Comparison of ENCODE assay signal across 8 cellular contexts in the genomic region with DNA sequence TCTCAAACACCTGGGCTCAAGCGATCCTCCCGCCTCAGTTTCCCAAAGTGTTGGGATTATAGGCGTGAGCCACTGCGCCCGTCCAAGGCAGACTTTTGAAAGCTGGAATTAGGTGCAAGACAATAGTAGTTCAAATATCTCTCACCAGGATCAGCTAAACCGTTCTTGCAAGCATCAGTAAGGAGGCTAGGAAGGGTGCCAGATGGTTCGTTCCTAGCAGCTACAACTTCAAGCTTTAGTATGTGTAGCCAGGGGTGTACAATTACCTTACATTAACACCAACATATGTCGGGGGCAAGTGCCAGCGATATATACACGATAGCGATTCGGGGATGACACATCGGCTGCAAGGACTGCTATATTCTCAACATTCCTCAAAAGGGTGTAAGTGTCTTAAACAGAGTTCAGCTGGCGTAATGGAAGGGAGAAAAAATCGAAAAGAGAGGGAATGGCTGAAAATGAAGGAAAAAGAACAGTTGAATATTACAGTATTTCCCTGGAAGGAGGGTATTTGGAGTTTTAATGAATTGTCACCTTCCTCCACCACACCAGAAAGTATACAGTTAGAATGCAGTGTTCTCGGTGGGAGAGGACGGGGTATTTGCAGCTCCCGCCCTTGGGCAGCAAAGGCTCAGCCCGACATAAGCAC. TPM values are rescaled to one million over a fixed set of nuclear protein-coding genes. Genes with fewer than 3 reads are reported as not detected.
A peak's percentile ranks its signal among the peaks of the same experiment; 100 is the strongest.
DNase-seq lines count a peak whose midpoint lies in the region; ATAC-seq and TF ChIP-seq lines count a peak whose summit lies in the region.

No MANE protein-coding gene starts in this region.

- TF ChIP-seq CTCF in DOHH2 (IDR thresholded peaks at IDR 0.05; ENCODE audit: low read depth, low read length, poor library complexity, severe bottlenecking): no peak
- TF ChIP-seq CTCF in VCaP (conservative IDR thresholded peaks at IDR 0.05): no peak
- no peak for TF ChIP-seq CTCF in fibroblast of the aortic adventitia (IDR thresholded peaks at IDR 0.05; ENCODE audit: insufficient read depth, low read length)
- no peak for TF ChIP-seq CTCF in neutrophil (IDR thresholded peaks at IDR 0.05)

- H3K4me3 ChIP-seq in DOHH2 (ENCODE audit: low read length): peak overlapping the region; percentile 91
- H3K4me3 ChIP-seq in fibroblast of the aortic adventitia (ENCODE audit: low read depth, low read length): peak overlapping the region; percentile 79
- peak overlapping the region; percentile 66 to 70 for H3K4me3 ChIP-seq in neutrophil (ENCODE audit: low read depth in 1 of 2, low read length in 1 of 2)

- H3K36me3 ChIP-seq in DOHH2 (ENCODE audit: control insufficient read depth, low read length): no peaks in the 10 kb centered on the region
- no peaks in the 10 kb centered on the region for H3K36me3 ChIP-seq in neutrophil

- ATAC-seq in HG03103 (IDR thresholded peaks at IDR 0.05; ENCODE audit: low read depth, unreplicated experiment): peak; percentile 30
- no peak for ATAC-seq in GM19463 (IDR thresholded peaks at IDR 0.05; ENCODE audit: unreplicated experiment)

- H3K27me3 ChIP-seq in DOHH2 (ENCODE audit: control insufficient read depth, low read length) (peaks cover 23% of the 10 kb centered on the region), neutrophil (peaks cover 15% of the 10 kb centered on the region)

- H3K4me1 ChIP-seq in DOHH2 (ENCODE audit: control insufficient read depth, low read length): peaks cover 17% of the 10 kb centered on the region
- H3K4me1 ChIP-seq in neutrophil (ENCODE audit: control insufficient read depth in 1 of 2, insufficient read depth in 1 of 2, low read depth in 1 of 2, low read length in 1 of 2): peaks cover 13 to 15% of the 10 kb centered on the region in 2 experiments

- no peaks in the 10 kb centered on the region for H4K20me1 ChIP-seq in DOHH2 (ENCODE audit: control insufficient read depth, insufficient read depth, low read depth, low read length)

- peaks cover 10% of the 10 kb centered on the region for H3K79me2 ChIP-seq in DOHH2 (ENCODE audit: control insufficient read depth, low read length)

- H3K9me3 ChIP-seq in DOHH2 (ENCODE audit: control insufficient read depth, insufficient read depth, low read length) (no peaks in the 10 kb centered on the region), neutrophil (no peaks in the 10 kb centered on the region)

- DNase-seq in fibroblast of the aortic adventitia (ENCODE audit: low read depth) (peak; percentile 63), NCI-H1694 (lab: John Stamatoyannopoulos, UW) (no peak), mesenteric fat pad (ENCODE audit: low spot score) (no peak)

- peak overlapping the region; percentile 91 for H3K4me2 ChIP-seq in DOHH2 (ENCODE audit: low read length)

- no peak overlapping the region for H3K27ac ChIP-seq in DOHH2 (ENCODE audit: low read depth, low read length)
- H3K27ac ChIP-seq in VCaP: peak overlapping the region; percentile 85
- no peak overlapping the region for H3K27ac ChIP-seq in neutrophil

- H3K9me2 ChIP-seq in DOHH2 (replicated peaks; ENCODE audit: control insufficient read depth, low read length): no peaks in the 10 kb centered on the region

- 0 out of 2 replicates have a peak, but pooled peaks cover 2% of the 10 kb centered on the region for H3F3A ChIP-seq in DOHH2 (ENCODE audit: control insufficient read depth, insufficient read depth)

RNA-seq across cellular contexts. Expression of a gene that starts 0.6 kb away (rescaled TPM):
- 156 and 229 TPM in 2 replicates for total RNA-seq in fibroblast of the aortic adventitia (ENCODE audit: low replicate concordance)
- total RNA-seq in mesenteric fat pad: 163 TPM
